Comparison of ENCODE assay signal across 15 cellular contexts in the genomic region with DNA sequence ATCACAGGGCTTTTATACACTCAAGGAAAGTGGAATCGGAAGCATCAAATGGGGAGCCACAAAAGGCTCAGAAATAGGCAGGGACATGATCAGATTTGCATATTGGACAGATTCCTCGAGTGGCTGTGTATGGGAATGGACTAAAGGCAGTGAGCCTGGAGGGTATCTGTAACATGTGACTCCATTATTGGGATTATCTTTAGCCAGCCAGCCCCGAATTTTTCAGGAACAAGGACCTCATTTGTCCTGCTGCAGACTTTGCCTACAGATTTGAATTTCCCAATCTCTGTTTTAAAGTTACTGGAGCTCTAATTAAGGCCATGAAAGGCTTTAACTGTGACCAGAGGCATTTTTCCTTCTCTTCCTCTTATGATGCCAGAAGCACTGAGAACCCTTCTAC. TPM values are rescaled to one million over a fixed set of nuclear protein-coding genes. Genes with fewer than 3 reads are reported as not detected.
DNase-seq lines count a peak whose midpoint lies in the region; ATAC-seq and TF ChIP-seq lines count a peak whose summit lies in the region.
"Had no signal": no experiment of that assay in that cellular context is flagged by ENCODE, and none has a peak within 500 bp of the region (broad histone marks: within the 10 kb centered on the region; RNA-seq: fewer than 3 reads in every experiment).

No MANE protein-coding gene starts in this region.

- TF ChIP-seq CTCF in nephron (IDR thresholded peaks at IDR 0.05; ENCODE audit: unreplicated experiment in 3 of 3) = no peak

- no peak overlapping the region for H3K4me3 Mint-ChIP-seq in nephron
- no peak overlapping the region for H3K4me3 Mint-ChIP-seq in natural killer cell treated with Interleukin-12 subunit alpha and Interleukin-12 subunit beta and Interleukin-15 and Interleukin-18, amount 100 ng/mL, for 72 hours
- H3K4me3 Mint-ChIP-seq in activated naive CD8-positive, alpha-beta T cell treated with anti-CD3 and anti-CD28 coated beads for 36 hours = no peak overlapping the region
- H3K4me3 Mint-ChIP-seq: CD4-positive, alpha-beta memory T cell; HFFc6 had no signal

- DNase-seq in COLO829 (ENCODE audit: low spot score) (peak; percentile 34), NCI-H1048 (lab: John Stamatoyannopoulos, UW) (peak; percentile 96), epidermal melanocyte (ENCODE audit: insufficient read length, low spot score) (peak; percentile 32), NCI-H2171 (lab: John Stamatoyannopoulos, UW) (no peak)
- no peak for DNase-seq in natural killer cell treated with Interleukin-12 subunit alpha and Interleukin-12 subunit beta and Interleukin-15 and Interleukin-18, amount 100 ng/mL, for 72 hours (ENCODE audit: low spot score)
- no peak for DNase-seq in activated naive CD8-positive, alpha-beta T cell treated with anti-CD3 and anti-CD28 coated beads for 36 hours
- DNase-seq: C1 segment of cervical spinal cord; Caco-2; CD4-positive, alpha-beta memory T cell; DMS153; DND-41; GOT3; HFFc6 had no signal

- H3K27me3 Mint-ChIP-seq in nephron (ENCODE audit: low read depth) = no peaks in the 10 kb centered on the region
- peaks cover 0 to 5% of the 10 kb centered on the region in 2 donors for H3K27me3 Mint-ChIP-seq in natural killer cell treated with Interleukin-12 subunit alpha and Interleukin-12 subunit beta and Interleukin-15 and Interleukin-18, amount 100 ng/mL, for 72 hours
- H3K27me3 Mint-ChIP-seq in activated naive CD8-positive, alpha-beta T cell treated with anti-CD3 and anti-CD28 coated beads for 36 hours = peaks cover 4% of the 10 kb centered on the region

- H3K4me1 Mint-ChIP-seq in nephron = peaks cover 7% of the 10 kb centered on the region
- H3K4me1 Mint-ChIP-seq in natural killer cell treated with Interleukin-12 subunit alpha and Interleukin-12 subunit beta and Interleukin-15 and Interleukin-18, amount 100 ng/mL, for 72 hours (ENCODE audit: low read depth in 2 of 2) = no peaks in the 10 kb centered on the region
- H3K4me1 Mint-ChIP-seq in activated naive CD8-positive, alpha-beta T cell treated with anti-CD3 and anti-CD28 coated beads for 36 hours = no peaks in the 10 kb centered on the region
- H3K4me1 Mint-ChIP-seq: CD4-positive, alpha-beta memory T cell had no signal

- no peaks in the 10 kb centered on the region for H3K9me3 Mint-ChIP-seq in nephron
- H3K9me3 Mint-ChIP-seq in natural killer cell treated with Interleukin-12 subunit alpha and Interleukin-12 subunit beta and Interleukin-15 and Interleukin-18, amount 100 ng/mL, for 72 hours = peaks cover 2% of the 10 kb centered on the region
- H3K9me3 Mint-ChIP-seq in activated naive CD8-positive, alpha-beta T cell treated with anti-CD3 and anti-CD28 coated beads for 36 hours = no peaks in the 10 kb centered on the region
- H3K9me3 Mint-ChIP-seq: HFFc6 had no signal

- no peaks in the 10 kb centered on the region for H3K36me3 Mint-ChIP-seq in nephron (ENCODE audit: low read depth)
- no peaks in the 10 kb centered on the region for H3K36me3 Mint-ChIP-seq in natural killer cell treated with Interleukin-12 subunit alpha and Interleukin-12 subunit beta and Interleukin-15 and Interleukin-18, amount 100 ng/mL, for 72 hours
- no peaks in the 10 kb centered on the region for H3K36me3 Mint-ChIP-seq in activated naive CD8-positive, alpha-beta T cell treated with anti-CD3 and anti-CD28 coated beads for 36 hours
- H3K36me3 Mint-ChIP-seq: CD4-positive, alpha-beta memory T cell had no signal

- no peak for ATAC-seq in natural killer cell treated with Interleukin-12 subunit alpha and Interleukin-12 subunit beta and Interleukin-15 and Interleukin-18, amount 100 ng/mL, for 72 hours

- peak overlapping the region; percentile 2 to 81 (median 55) for H3K27ac Mint-ChIP-seq in nephron
- H3K27ac Mint-ChIP-seq in natural killer cell treated with Interleukin-12 subunit alpha and Interleukin-12 subunit beta and Interleukin-15 and Interleukin-18, amount 100 ng/mL, for 72 hours = no peak overlapping the region
- H3K27ac Mint-ChIP-seq in activated naive CD8-positive, alpha-beta T cell treated with anti-CD3 and anti-CD28 coated beads for 36 hours = no peak overlapping the region
- H3K27ac Mint-ChIP-seq: CD4-positive, alpha-beta memory T cell; HFFc6 had no signal

RNA-seq across cellular contexts. Expression of a gene that starts 26.9 kb away (rescaled TPM):
- total RNA-seq in natural killer cell treated with Interleukin-12 subunit alpha and Interleukin-12 subunit beta and Interleukin-15 and Interleukin-18, amount 100 ng/mL, for 72 hours = under 1 TPM; 0.59 to 0.62 TPM
- total RNA-seq in activated naive CD8-positive, alpha-beta T cell treated with anti-CD3 and anti-CD28 coated beads for 36 hours = not detected
- total RNA-seq: A172 had no signal

Comparison
In these comparisons a context has a peak if more than half of its experiments do, and no peak if none do; other contexts are left out.
1. DNase-seq: peak in COLO829 (single experiment), NCI-H1048 (single experiment) and epidermal melanocyte (single experiment); none in NCI-H2171 (single experiment), natural killer cell treated with Interleukin-12 subunit alpha and Interleukin-12 subunit beta and Interleukin-15 and Interleukin-18, amount 100 ng/mL, for 72 hours (single experiment) and activated naive CD8-positive, alpha-beta T cell treated with anti-CD3 and anti-CD28 coated beads for 36 hours (single experiment).
2. H3K27ac Mint-ChIP-seq: peak in nephron (3 of 3); none in natural killer cell treated with Interleukin-12 subunit alpha and Interleukin-12 subunit beta and Interleukin-15 and Interleukin-18, amount 100 ng/mL, for 72 hours (0 of 2) and activated naive CD8-positive, alpha-beta T cell treated with anti-CD3 and anti-CD28 coated beads for 36 hours (single experiment).